20 cellular contexts compared by ENCODE assay signal in the genomic region with DNA sequence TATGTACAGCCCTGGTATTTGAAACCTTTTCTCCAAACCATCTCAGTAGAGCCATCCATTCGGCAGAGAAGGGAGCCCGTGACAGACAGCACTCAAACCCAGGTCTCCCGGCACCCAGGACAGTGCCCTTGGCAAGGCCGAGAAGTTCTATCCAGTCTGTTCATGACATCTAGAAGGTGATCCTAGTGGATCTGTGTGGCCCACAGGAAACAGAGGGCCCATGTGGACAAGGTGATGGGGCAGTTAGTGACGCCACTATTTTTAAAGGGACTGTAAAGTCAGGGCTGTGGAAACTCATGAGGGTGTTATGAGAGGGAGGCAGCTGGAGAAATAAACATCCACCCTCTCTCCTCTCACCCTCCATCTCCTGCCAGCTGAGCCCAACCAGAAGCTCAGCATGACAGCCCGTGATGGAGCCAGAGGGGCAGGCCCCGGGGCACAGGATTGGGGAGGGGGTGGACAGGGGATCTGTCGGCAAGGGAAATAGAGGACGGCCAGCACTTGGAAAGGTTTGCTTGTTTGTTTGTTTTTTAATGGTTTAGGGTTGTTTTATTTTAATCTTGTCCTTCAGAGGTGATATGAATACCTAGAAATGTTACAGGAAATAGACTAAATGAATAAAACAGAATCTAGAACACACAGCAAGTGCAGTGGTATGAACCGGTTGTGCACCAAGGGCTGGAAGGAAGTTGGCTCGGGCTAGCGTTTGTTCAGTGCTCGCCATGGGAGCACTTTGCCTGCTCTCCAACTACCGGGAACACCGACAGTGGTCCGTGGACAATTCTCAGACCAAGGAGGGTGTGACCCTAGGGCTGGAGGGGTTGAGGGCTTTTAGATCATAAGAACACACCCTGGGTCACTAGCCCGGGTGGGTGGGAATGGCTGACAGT. TPM values are rescaled to one million over a fixed set of nuclear protein-coding genes. Genes with fewer than 3 reads are reported as not detected.
DNase-seq lines count a peak whose midpoint lies in the region; ATAC-seq and TF ChIP-seq lines count a peak whose summit lies in the region.
"Had no signal": no experiment of that assay in that cellular context is flagged by ENCODE, and none has a peak within 500 bp of the region (broad histone marks: within the 10 kb centered on the region; RNA-seq: fewer than 3 reads in every experiment).

No MANE protein-coding gene starts in this region.

- H3K4me1 Mint-ChIP-seq in activated CD4-positive, alpha-beta T cell treated with anti-CD3 and anti-CD28 coated beads, Interleukin-2, amount 10 ng/mL, durations not matched to agents 24 days and 14 days, result no peaks in the 10 kb centered on the region
- H3K4me1 Mint-ChIP-seq: CD8-positive, alpha-beta memory T cell had no signal

- H3K9me3 Mint-ChIP-seq in activated CD4-positive, alpha-beta T cell treated with anti-CD3 and anti-CD28 coated beads, Interleukin-2, amount 10 ng/mL, durations not matched to agents 24 days and 14 days, result no peaks in the 10 kb centered on the region

- no peaks in the 10 kb centered on the region for H3K4me1 ChIP-seq in stomach

- H3K36me3 Mint-ChIP-seq in activated CD4-positive, alpha-beta T cell treated with anti-CD3 and anti-CD28 coated beads, Interleukin-2, amount 10 ng/mL, durations not matched to agents 24 days and 14 days (ENCODE audit: low read depth), result no peaks in the 10 kb centered on the region

- no peak for ATAC-seq in left lobe of liver
- ATAC-seq: GM12878 had no signal

- H3K27me3 Mint-ChIP-seq in activated CD4-positive, alpha-beta T cell treated with anti-CD3 and anti-CD28 coated beads, Interleukin-2, amount 10 ng/mL, durations not matched to agents 24 days and 14 days, result no peaks in the 10 kb centered on the region

- H3K27ac Mint-ChIP-seq in activated CD4-positive, alpha-beta T cell treated with anti-CD3 and anti-CD28 coated beads, Interleukin-2, amount 10 ng/mL, durations not matched to agents 24 days and 14 days, result no peak overlapping the region

- H3K4me3 Mint-ChIP-seq in activated CD4-positive, alpha-beta T cell treated with anti-CD3 and anti-CD28 coated beads, Interleukin-2, amount 10 ng/mL, durations not matched to agents 24 days and 14 days, result no peak overlapping the region
- H3K4me3 Mint-ChIP-seq: CD8-positive, alpha-beta memory T cell had no signal

- intact Hi-C loops in cardiac septum (cut with DNase I), result no loop called here
- intact Hi-C loops in stomach (cut with DNase I; ENCODE audit: low total_unique reads), result no loop called here
- intact Hi-C loops in activated CD4-positive, alpha-beta T cell treated with anti-CD3 and anti-CD28 coated beads, Interleukin-2, amount 10 ng/mL, durations not matched to agents 24 days and 14 days (cut with micrococcal nuclease), result no loop called here

- H3K4me3 ChIP-seq in stomach, result no peak overlapping the region
- H3K4me3 ChIP-seq: GM12878, GM23248 had no signal

- no peak for TF ChIP-seq EP300 in stomach (IDR thresholded peaks at IDR 0.05)

- H3K9me3 ChIP-seq in stomach, result peaks cover 0 to 2% (median 0%) of the 10 kb centered on the region in 4 donors
- H3K9me3 ChIP-seq: BE2C had no signal

- no peak for TF ChIP-seq CTCF in stomach (IDR thresholded peaks at IDR 0.05)

- TF ChIP-seq POLR2A in stomach (IDR thresholded peaks at IDR 0.05), result no peak

- H3K27me3 ChIP-seq in stomach, result no peaks in the 10 kb centered on the region
- H3K27me3 ChIP-seq: BE2C had no signal

- 71 to 78% (median 74%) methylated on average over 17 of the region's 17 CpGs for WGBS in stomach, 5 donors

- DNase-seq in SHP77 (lab: John Stamatoyannopoulos, UW) (peak; percentile 16 to 29), SHP77 treated with DMSO at 0.1 percent for 48 hours (lab: John Stamatoyannopoulos, UW) (no peak), cardiac septum (ENCODE audit: low spot score) (peak; percentile 75), left lobe of liver (ENCODE audit: low spot score) (peak; percentile 21), stomach (peak; percentile 13), D341Med (ENCODE audit: low spot score) (no peak)
- DNase-seq in stimulated activated CD4-positive, alpha-beta T cell treated with anti-CD3 and anti-CD28 coated beads, Interleukin-2, amount 100 ng/mL, for 48 hours, result no peak
- no peak for DNase-seq in activated CD4-positive, alpha-beta T cell treated with anti-CD3 and anti-CD28 coated beads, Interleukin-2, amount 10 ng/mL, durations not matched to agents 24 days and 14 days
- DNase-seq: BE2C; CD8-positive, alpha-beta memory T cell; GDM1; GM23248; HCEC 1CT; KG1; NCI-H1417 treated with DMSO at 0.1 percent for 48 hours; NCI-H1930; NCI-H446; NCI-H69 had no signal

- H3K36me3 ChIP-seq in stomach, result no peaks in the 10 kb centered on the region
- H3K36me3 ChIP-seq: BE2C had no signal

- no peak overlapping the region for H3K27ac ChIP-seq in stomach
- H3K27ac ChIP-seq: 22Rv1, GM23248 had no signal

RNA-seq across cellular contexts. Expression of a gene that starts 17.1 kb away (rescaled TPM):
- total RNA-seq in cardiac septum (150 TPM), left lobe of liver (0.08 TPM), stomach (under 1 TPM in 1 of 5 donors, not detected in 4; 0.18 TPM)
- polyA plus RNA-seq in stomach, result under 1 TPM; 0.05 to 0.46 (median 0.06) TPM
- total RNA-seq in activated CD4-positive, alpha-beta T cell treated with anti-CD3 and anti-CD28 coated beads, Interleukin-2, amount 10 ng/mL, durations not matched to agents 24 days and 14 days, result 0.23 and 1.0 TPM in 2 replicates
- total RNA-seq: GM23248 had no signal
- polyA plus RNA-seq: CD8-positive, alpha-beta memory T cell; GM23248 had no signal

RNA-seq across cellular contexts. Expression of a gene that starts 41.6 kb away (rescaled TPM):
- total RNA-seq in cardiac septum (3.0 TPM), left lobe of liver (0.65 TPM), stomach (1 to 10 TPM in 3 of 5 donors, under 1 TPM in 1, not detected in 1; 0.58 to 8.3 (median 5.5) TPM)
- polyA plus RNA-seq in stomach, result 1 to 10 TPM; 3.4 to 4.4 (median 3.8) TPM
- total RNA-seq in activated CD4-positive, alpha-beta T cell treated with anti-CD3 and anti-CD28 coated beads, Interleukin-2, amount 10 ng/mL, durations not matched to agents 24 days and 14 days, result 64.3 and 66.3 TPM in 2 replicates

RNA-seq across cellular contexts. Expression of a gene that starts 42.1 kb away (rescaled TPM):
- total RNA-seq in cardiac septum, result 86.9 TPM
- total RNA-seq in left lobe of liver, result 25.4 TPM
- total RNA-seq in stomach, result 100 to 1,000 TPM in 3 of 5 donors, 10 to 100 TPM in 2; 21.4 to 159 (median 108) TPM
- 10 to 100 TPM; 17.9 to 39.1 (median 18.7) TPM for polyA plus RNA-seq in stomach
- total RNA-seq in activated CD4-positive, alpha-beta T cell treated with anti-CD3 and anti-CD28 coated beads, Interleukin-2, amount 10 ng/mL, durations not matched to agents 24 days and 14 days, result 89.6 and 95.4 TPM in 2 replicates

Comparison
In these comparisons a context has a peak if more than half of its experiments do, and no peak if none do; other contexts are left out.
1. DNase-seq: peak in SHP77 (2 of 2), cardiac septum (single experiment), left lobe of liver (single experiment) and stomach (single experiment); none in SHP77 treated with DMSO at 0.1 percent for 48 hours (single experiment), D341Med (single experiment), stimulated activated CD4-positive, alpha-beta T cell treated with anti-CD3 and anti-CD28 coated beads, Interleukin-2, amount 100 ng/mL, for 48 hours (0 of 2) and activated CD4-positive, alpha-beta T cell treated with anti-CD3 and anti-CD28 coated beads, Interleukin-2, amount 10 ng/mL, durations not matched to agents 24 days and 14 days (single experiment).
2. RNA of a gene that starts 17.1 kb away (total RNA-seq): 150 TPM in cardiac septum (single experiment); 0.23 to 1.0 TPM in activated CD4-positive, alpha-beta T cell treated with anti-CD3 and anti-CD28 coated beads, Interleukin-2, amount 10 ng/mL, durations not matched to agents 24 days and 14 days, 0.08 TPM in left lobe of liver (single experiment) and 0.18 TPM in stomach; every median in the first group is over 10 times any median in the second.